ENCODE assay signal across 18 cellular contexts in the genomic region with DNA sequence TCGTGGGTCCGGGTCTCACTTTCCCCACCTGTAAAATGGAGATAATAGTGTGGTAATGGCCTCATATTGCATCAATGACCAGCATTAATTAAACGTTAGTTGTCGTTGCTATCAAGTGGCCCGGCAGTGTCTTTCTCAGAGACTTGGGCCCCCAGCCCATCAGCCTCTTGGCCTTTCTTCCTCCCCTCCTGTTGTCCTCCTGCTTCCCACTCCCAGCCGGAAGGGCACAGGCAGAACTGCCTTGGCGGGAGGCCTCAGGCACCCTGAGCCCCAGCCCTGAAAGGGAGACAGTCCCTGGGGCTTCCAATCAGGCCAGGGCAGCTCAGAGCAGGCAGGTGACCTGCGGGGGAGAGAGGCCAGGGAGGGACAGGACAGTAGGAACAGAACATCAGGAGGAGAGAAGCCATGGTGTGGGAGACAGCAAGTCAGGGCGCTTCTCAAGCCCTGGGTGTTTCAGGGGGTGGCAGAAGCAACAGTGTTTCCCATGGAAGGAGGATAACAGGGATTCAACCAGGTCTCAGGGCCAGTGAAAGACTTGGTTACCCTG. TPM values are rescaled to one million over a fixed set of nuclear protein-coding genes. Genes with fewer than 3 reads are reported as not detected.
DNase-seq lines count a peak whose midpoint lies in the region; ATAC-seq and TF ChIP-seq lines count a peak whose summit lies in the region.
"Had no signal": no experiment of that assay in that cellular context is flagged by ENCODE, and none has a peak within 500 bp of the region (broad histone marks: within the 10 kb centered on the region; RNA-seq: fewer than 3 reads in every experiment).

No MANE protein-coding gene starts in this region.

- DNase-seq in neural crest cell (ENCODE audit: low read depth, low spot score) (no peak), medulla oblongata (ENCODE audit: extremely low spot score) (no peak), NCI-H2196 treated with DMSO at 0.1 percent for 48 hours (lab: John Stamatoyannopoulos, UW; ENCODE audit: unreplicated experiment) (no peak), iPS-NIHi7 (ENCODE audit: extremely low spot score) (no peak)
- no peak for DNase-seq in CD4-positive, alpha-beta T cell
- DNase-seq: C1 segment of cervical spinal cord; Kasumi-1; MG63; NCI-H1048; NCI-H1436; NCI-H2029; NCI-H345; NCI-H524; NCI-H774; NK-92 treated with Interleukin-12 subunit alpha and Interleukin-12 subunit beta, amount 100 ng/mL, for 24 hours had no signal

- no peak overlapping the region for H3K27ac ChIP-seq in CD4-positive, alpha-beta T cell (ENCODE audit: low read depth, low read length)

- H3K4me1 ChIP-seq in Loucy (ENCODE audit: insufficient read depth, low read length, poor library complexity, severe bottlenecking), result peaks cover 40% of the 10 kb centered on the region

- no peaks in the 10 kb centered on the region for H3K9me3 ChIP-seq in Loucy (ENCODE audit: insufficient read depth, low read depth, low read length)
- no peaks in the 10 kb centered on the region for H3K9me3 ChIP-seq in CD4-positive, alpha-beta T cell (ENCODE audit: control insufficient read depth, low read length)
- H3K9me3 ChIP-seq: MG63 had no signal

- intact Hi-C loops in dendritic cell treated with granulocyte-macrophage colony-stimulating factor and Interleukin-4, amounts not matched to agents 40 ng/mL and 50 ng/mL, for 4 days (cut with micrococcal nuclease), result no loop called here
- intact Hi-C loops in CD4-positive, alpha-beta T cell (cut with DNase I, micrococcal nuclease), result loop anchor here in 1 of 2 experiments (10.0 kb wide), 1 partner anchor 149 kb away; a partner anchor contains a TSS

- no peaks in the 10 kb centered on the region; the same call in 1 of the 2 replicates for H3K36me3 ChIP-seq in Loucy (ENCODE audit: insufficient read depth, low read length)

- peak overlapping the region; percentile 14 for H3K27ac Mint-ChIP-seq in dendritic cell treated with granulocyte-macrophage colony-stimulating factor and Interleukin-4, amounts not matched to agents 40 ng/mL and 50 ng/mL, for 4 days
- H3K27ac Mint-ChIP-seq in neural crest cell (ENCODE audit: unreplicated experiment), result peak overlapping the region; percentile 67
- no peak overlapping the region for H3K27ac Mint-ChIP-seq in CD4-positive, alpha-beta T cell

- TF ChIP-seq CTCF in Loucy (conservative IDR thresholded peaks at IDR 0.05; ENCODE audit: low read length) (no peak), neural crest cell (conservative IDR thresholded peaks at IDR 0.05) (no peak)
- TF ChIP-seq CTCF in CD4-positive, alpha-beta T cell (IDR thresholded peaks at IDR 0.05), result no peak

- peaks cover 2% of the 10 kb centered on the region for H3K27me3 ChIP-seq in Loucy (ENCODE audit: insufficient read depth, low read length, poor library complexity, severe bottlenecking)
- H3K27me3 ChIP-seq in CD4-positive, alpha-beta T cell (ENCODE audit: control insufficient read depth, insufficient read depth, low read length), result no peaks in the 10 kb centered on the region
- H3K27me3 ChIP-seq: MG63 had no signal

- no peaks in the 10 kb centered on the region for H3F3A ChIP-seq in Loucy (ENCODE audit: low read depth)

- CTCF ChIA-PET in CD4-positive, alpha-beta T cell (lab: Charles Lee), result no interaction called here

- peaks cover 20% of the 10 kb centered on the region for H3K36me3 Mint-ChIP-seq in dendritic cell treated with granulocyte-macrophage colony-stimulating factor and Interleukin-4, amounts not matched to agents 40 ng/mL and 50 ng/mL, for 4 days (ENCODE audit: low read depth)
- no peaks in the 10 kb centered on the region for H3K36me3 Mint-ChIP-seq in neural crest cell (ENCODE audit: low read depth)
- H3K36me3 Mint-ChIP-seq in CD4-positive, alpha-beta T cell (ENCODE audit: low read depth), result peaks cover under 1% of the 10 kb centered on the region

- no peak overlapping the region for H3K9ac ChIP-seq in Loucy (ENCODE audit: low read depth, low read length, poor library complexity, severe bottlenecking)

- no peak for ATAC-seq in CD4-positive, alpha-beta T cell (ENCODE audit: poor library complexity)

- peak overlapping the region; percentile 22 for H3K4me2 ChIP-seq in Loucy (ENCODE audit: low read depth, low read length, poor library complexity, severe bottlenecking)

- H3K9me3 Mint-ChIP-seq in dendritic cell treated with granulocyte-macrophage colony-stimulating factor and Interleukin-4, amounts not matched to agents 40 ng/mL and 50 ng/mL, for 4 days, result no peaks in the 10 kb centered on the region
- H3K9me3 Mint-ChIP-seq in neural crest cell, result no peaks in the 10 kb centered on the region
- no peaks in the 10 kb centered on the region for H3K9me3 Mint-ChIP-seq in CD4-positive, alpha-beta T cell

- H2AFZ ChIP-seq in Loucy (ENCODE audit: low read length), result no peak overlapping the region

- peaks cover 38% of the 10 kb centered on the region for H3K4me1 Mint-ChIP-seq in dendritic cell treated with granulocyte-macrophage colony-stimulating factor and Interleukin-4, amounts not matched to agents 40 ng/mL and 50 ng/mL, for 4 days (ENCODE audit: low read depth)
- peaks cover 19% of the 10 kb centered on the region for H3K4me1 Mint-ChIP-seq in neural crest cell
- H3K4me1 Mint-ChIP-seq in CD4-positive, alpha-beta T cell (ENCODE audit: low read depth), result peaks cover 34% of the 10 kb centered on the region

- H3K79me2 ChIP-seq in Loucy (ENCODE audit: insufficient read depth, low read length), result peaks cover 65% of the 10 kb centered on the region

- peaks cover 1% of the 10 kb centered on the region for H3K27me3 Mint-ChIP-seq in dendritic cell treated with granulocyte-macrophage colony-stimulating factor and Interleukin-4, amounts not matched to agents 40 ng/mL and 50 ng/mL, for 4 days
- peaks cover 1% of the 10 kb centered on the region for H3K27me3 Mint-ChIP-seq in neural crest cell (ENCODE audit: low read depth)
- no peaks in the 10 kb centered on the region for H3K27me3 Mint-ChIP-seq in CD4-positive, alpha-beta T cell

- peaks cover 48% of the 10 kb centered on the region for H4K20me1 ChIP-seq in Loucy (ENCODE audit: insufficient read depth, low read length, poor library complexity, severe bottlenecking)

- no peak overlapping the region for H3K4me3 Mint-ChIP-seq in dendritic cell treated with granulocyte-macrophage colony-stimulating factor and Interleukin-4, amounts not matched to agents 40 ng/mL and 50 ng/mL, for 4 days
- no peak overlapping the region for H3K4me3 Mint-ChIP-seq in neural crest cell
- H3K4me3 Mint-ChIP-seq in CD4-positive, alpha-beta T cell, result no peak overlapping the region

- no peak overlapping the region for H3K4me3 ChIP-seq in Loucy (ENCODE audit: low read length, poor library complexity, severe bottlenecking)
- H3K4me3 ChIP-seq: MG63 had no signal

- H3K9me2 ChIP-seq in Loucy (replicated peaks; ENCODE audit: low read depth, low read length), result no peaks in the 10 kb centered on the region

- POLR2A ChIA-PET in CD4-positive, alpha-beta T cell (lab: Charles Lee), result no interaction called here

RNA-seq across cellular contexts. Expression of a gene that starts 4.6 kb away (rescaled TPM):
- 57.2 and 59.8 TPM in 2 replicates for total RNA-seq in neural crest cell
- 10 to 100 TPM; 18.1 to 19.8 TPM for total RNA-seq in CD4-positive, alpha-beta T cell

RNA-seq across cellular contexts. Expression of a gene that starts 10.5 kb away (rescaled TPM):
- 0.91 and 1.1 TPM in 2 replicates for total RNA-seq in neural crest cell
- not detected for total RNA-seq in CD4-positive, alpha-beta T cell
- total RNA-seq: H4 had no signal
